Comparison of ENCODE assay signal across 11 cellular contexts in the genomic region with DNA sequence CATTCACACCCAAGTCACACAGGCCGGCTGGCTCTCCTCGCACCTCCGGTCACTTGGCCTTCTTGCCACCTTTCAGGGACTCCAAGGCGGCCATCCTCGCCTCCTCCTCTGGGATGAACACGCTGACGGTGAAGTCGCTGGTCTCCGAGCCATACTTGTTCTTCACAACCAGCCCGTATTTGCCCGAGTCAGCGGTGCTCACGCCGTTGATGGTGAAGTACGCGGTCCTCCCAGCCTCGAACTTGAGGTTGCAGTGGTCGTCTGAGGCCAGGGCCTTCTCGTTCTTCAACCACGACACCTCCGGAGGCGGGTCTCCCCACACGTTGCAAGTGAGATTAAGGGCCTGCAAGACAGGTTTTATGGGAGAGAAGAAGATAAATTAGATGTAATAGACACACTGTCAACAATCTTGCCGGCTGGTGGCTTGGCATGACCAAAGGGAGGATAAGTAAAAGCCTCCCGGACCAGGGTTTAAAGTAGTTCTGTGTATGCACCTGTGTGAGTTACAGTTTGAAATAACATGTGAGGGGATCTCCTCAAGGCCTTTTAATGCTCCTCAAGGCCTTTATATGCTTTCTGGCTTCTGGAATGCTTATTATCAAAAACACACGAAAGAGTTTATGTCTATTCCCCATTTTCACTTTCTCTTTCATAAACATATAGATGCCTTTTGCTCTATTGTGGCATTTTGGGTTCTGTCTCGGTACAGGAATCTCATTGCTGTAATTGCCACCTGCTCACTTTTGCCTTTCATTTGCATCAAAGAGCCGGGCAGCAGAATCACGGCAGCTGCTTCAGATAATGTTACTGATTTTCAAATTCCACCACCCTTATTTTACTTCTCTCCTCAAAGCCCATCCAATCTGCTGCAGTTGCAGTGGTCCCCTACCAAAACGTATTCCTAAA. TPM values are rescaled to one million over a fixed set of nuclear protein-coding genes. Genes with fewer than 3 reads are reported as not detected.
A peak's percentile ranks its signal among the peaks of the same experiment; 100 is the strongest.
DNase-seq lines count a peak whose midpoint lies in the region; ATAC-seq lines count a peak whose summit lies in the region.
"Had no signal": no experiment of that assay in that cellular context is flagged by ENCODE, and none has a peak within 500 bp of the region (broad histone marks: within the 10 kb centered on the region; RNA-seq: fewer than 3 reads in every experiment).

No MANE protein-coding gene starts in this region.

- no peak overlapping the region for H3K4me3 ChIP-seq in CD4-positive, alpha-beta memory T cell (ENCODE audit: low read length in 2 of 2)
- no peak overlapping the region for H3K4me3 ChIP-seq in mucosa of stomach (ENCODE audit: low read length)

- POLR2A ChIA-PET in CD4-positive, alpha-beta memory T cell (lab: Charles Lee; ENCODE audit: partially characterized antibody), result interaction anchor here (1.5 kb wide), 1 partner anchor 73 kb away, joined by 3 read pairs; no protein-coding TSS in a partner anchor
- POLR2A ChIA-PET in activated naive CD8-positive, alpha-beta T cell treated with anti-CD3 and anti-CD28 coated beads, Interleukin-2, amount 10 ng/mL, durations not matched to agents 7 days and 5 days (lab: Charles Lee), result no interaction called here

- ATAC-seq in activated naive CD8-positive, alpha-beta T cell treated with anti-CD3 and anti-CD28 coated beads, Interleukin-2, amount 10 ng/mL, durations not matched to agents 7 days and 5 days (ENCODE audit: low read depth), result no peak
- ATAC-seq in GM19328 (IDR thresholded peaks at IDR 0.05; ENCODE audit: unreplicated experiment), result no peak

- H3K27ac Mint-ChIP-seq in CD4-positive, alpha-beta memory T cell, result peak overlapping the region; percentile 24 to 91 (median 83)
- peak overlapping the region; percentile 72 for H3K27ac Mint-ChIP-seq in activated naive CD8-positive, alpha-beta T cell treated with anti-CD3 and anti-CD28 coated beads, Interleukin-2, amount 10 ng/mL, durations not matched to agents 7 days and 5 days

- peaks cover 31 to 46% (median 39%) of the 10 kb centered on the region in 4 donors for H3K4me1 Mint-ChIP-seq in CD4-positive, alpha-beta memory T cell
- peaks cover 41% of the 10 kb centered on the region for H3K4me1 Mint-ChIP-seq in activated naive CD8-positive, alpha-beta T cell treated with anti-CD3 and anti-CD28 coated beads, Interleukin-2, amount 10 ng/mL, durations not matched to agents 7 days and 5 days

- peaks cover 2 to 6% of the 10 kb centered on the region in 2 donors for H3K36me3 Mint-ChIP-seq in CD4-positive, alpha-beta memory T cell
- no peaks in the 10 kb centered on the region for H3K36me3 Mint-ChIP-seq in activated naive CD8-positive, alpha-beta T cell treated with anti-CD3 and anti-CD28 coated beads, Interleukin-2, amount 10 ng/mL, durations not matched to agents 7 days and 5 days

- peaks cover 37% of the 10 kb centered on the region for H3K4me1 ChIP-seq in CD4-positive, alpha-beta memory T cell (ENCODE audit: insufficient read depth, low read length)
- peaks cover 13% of the 10 kb centered on the region for H3K4me1 ChIP-seq in mucosa of stomach (ENCODE audit: control insufficient read depth, insufficient read depth, low read length)

- no peaks in the 10 kb centered on the region for H3K9me3 ChIP-seq in CD4-positive, alpha-beta memory T cell (ENCODE audit: control insufficient read depth in 1 of 2, low read length in 2 of 2)
- no peaks in the 10 kb centered on the region for H3K9me3 ChIP-seq in KOPT-K1 (ENCODE audit: insufficient read depth, low read length, poor library complexity, severe bottlenecking)
- no peaks in the 10 kb centered on the region for H3K9me3 ChIP-seq in mucosa of stomach (ENCODE audit: control insufficient read depth, low read length)

- H3K9me3 Mint-ChIP-seq in CD4-positive, alpha-beta memory T cell, result no peaks in the 10 kb centered on the region
- H3K9me3 Mint-ChIP-seq in activated naive CD8-positive, alpha-beta T cell treated with anti-CD3 and anti-CD28 coated beads, Interleukin-2, amount 10 ng/mL, durations not matched to agents 7 days and 5 days, result no peaks in the 10 kb centered on the region
- H3K9me3 Mint-ChIP-seq: neural crest cell had no signal

- peak in 2 of 5 donors; percentile 9 to 19 for DNase-seq in CD4-positive, alpha-beta memory T cell
- no peak for DNase-seq in activated naive CD8-positive, alpha-beta T cell treated with anti-CD3 and anti-CD28 coated beads, Interleukin-2, amount 10 ng/mL, durations not matched to agents 7 days and 5 days
- DNase-seq in epidermal melanocyte (ENCODE audit: insufficient read length, low spot score), result no peak
- no peak for DNase-seq in KBM-7
- DNase-seq: brain microvascular endothelial cell, COR-L47, SHP77 had no signal

- peak overlapping the region; percentile 38 for H3K9ac ChIP-seq in mucosa of stomach (ENCODE audit: low read length)

- no peaks in the 10 kb centered on the region for H3K36me3 ChIP-seq in CD4-positive, alpha-beta memory T cell (ENCODE audit: insufficient read depth, low read length)
- H3K36me3 ChIP-seq in KOPT-K1 (ENCODE audit: insufficient read depth, low read length) (no peaks in the 10 kb centered on the region), mucosa of stomach (ENCODE audit: control insufficient read depth, insufficient read depth, low read length) (no peaks in the 10 kb centered on the region)
- H3K36me3 ChIP-seq: brain microvascular endothelial cell had no signal

- CTCF ChIA-PET in CD4-positive, alpha-beta memory T cell (lab: Charles Lee; ENCODE audit: partially characterized antibody), result interaction anchor here (1.5 to 12.5 kb wide), 2 partner anchors 62 to 67 kb away, joined by 3 to 651 read pairs; no protein-coding TSS in a partner anchor

- no peak overlapping the region for H3K27ac ChIP-seq in CD4-positive, alpha-beta memory T cell (ENCODE audit: low read depth, low read length)
- peak overlapping the region; percentile 60 for H3K27ac ChIP-seq in KOPT-K1 (ENCODE audit: low read depth, low read length, poor library complexity, severe bottlenecking)
- H3K27ac ChIP-seq: brain microvascular endothelial cell had no signal

- H3K27me3 ChIP-seq in CD4-positive, alpha-beta memory T cell (ENCODE audit: insufficient read depth, low read length), result no peaks in the 10 kb centered on the region
- H3K27me3 ChIP-seq in mucosa of stomach (ENCODE audit: control insufficient read depth, insufficient read depth, low read length), result no peaks in the 10 kb centered on the region
- H3K27me3 ChIP-seq: brain microvascular endothelial cell had no signal

- intact Hi-C loops in CD4-positive, alpha-beta memory T cell (cut with micrococcal nuclease), result no loop called here

- peak overlapping the region; percentile 59 to 84 (median 80) for H3K4me3 Mint-ChIP-seq in CD4-positive, alpha-beta memory T cell
- H3K4me3 Mint-ChIP-seq in activated naive CD8-positive, alpha-beta T cell treated with anti-CD3 and anti-CD28 coated beads, Interleukin-2, amount 10 ng/mL, durations not matched to agents 7 days and 5 days, result peak overlapping the region; percentile 72
- H3K4me3 Mint-ChIP-seq: neural crest cell had no signal

- no peaks in the 10 kb centered on the region for H3K27me3 Mint-ChIP-seq in CD4-positive, alpha-beta memory T cell
- no peaks in the 10 kb centered on the region for H3K27me3 Mint-ChIP-seq in activated naive CD8-positive, alpha-beta T cell treated with anti-CD3 and anti-CD28 coated beads, Interleukin-2, amount 10 ng/mL, durations not matched to agents 7 days and 5 days

- in situ Hi-C loops in KBM-7 (cut with MboI; ENCODE audit: low pct_unique_long_range_greater_than_20kb, low sequenced_read_pairs), result no loop called here

RNA-seq across cellular contexts. Expression of a gene that starts 54.5 kb away (rescaled TPM):
- total RNA-seq in CD4-positive, alpha-beta memory T cell, result 100 to 1,000 TPM in 1 of 2 experiments, 10 to 100 TPM in 1; 95.4 to 103 TPM
- 10 to 100 TPM; 53.6 to 96.5 TPM for polyA plus RNA-seq in CD4-positive, alpha-beta memory T cell
- total RNA-seq in activated naive CD8-positive, alpha-beta T cell treated with anti-CD3 and anti-CD28 coated beads, Interleukin-2, amount 10 ng/mL, durations not matched to agents 7 days and 5 days, result 10 to 100 TPM; 91.0 to 93.9 TPM
